11 cellular contexts compared by ENCODE assay signal in genomic region chr18:70621710-70622109, GRCh38.
DNase-seq lines count a peak whose midpoint lies in the region; ATAC-seq and TF ChIP-seq lines count a peak whose summit lies in the region.
"Had no signal": no experiment of that assay in that cellular context is flagged by ENCODE, and none has a peak within 500 bp of the region (broad histone marks: within the 10 kb centered on the region; RNA-seq: fewer than 3 reads in every experiment).

No MANE protein-coding gene starts in this region.

- H3K36me3 Mint-ChIP-seq in activated T-helper 2 cell treated with anti-CD3 and anti-CD28 coated beads, Interferon-gamma antibody, Interleukin-2, Interleukin-4, amounts not matched to agents 10 μg/mL and 5 μg/mL and 100 μg/mL, durations not matched to agents 14 hours and 24 hours and 36 hours (ENCODE audit: low read depth): no peaks in the 10 kb centered on the region
- H3K36me3 Mint-ChIP-seq in neural progenitor cell: no peaks in the 10 kb centered on the region

- H3K27ac ChIP-seq in OCI-LY3 (ENCODE audit: low read length): no peak overlapping the region
- no peak overlapping the region for H3K27ac ChIP-seq in neural progenitor cell
- H3K27ac ChIP-seq: uterus had no signal

- no peak overlapping the region for H3K9ac ChIP-seq in OCI-LY3 (ENCODE audit: low read length)
- no peak overlapping the region for H3K9ac ChIP-seq in neural progenitor cell

- no peak for TF ChIP-seq CTCF in OCI-LY3 (IDR thresholded peaks at IDR 0.05; ENCODE audit: low read depth, low read length)
- TF ChIP-seq CTCF in neural progenitor cell (IDR thresholded peaks at IDR 0.05): no peak

- intact Hi-C loops in activated T-helper 2 cell treated with anti-CD3 and anti-CD28 coated beads, Interferon-gamma antibody, Interleukin-2, Interleukin-4, amounts not matched to agents 10 μg/mL and 5 μg/mL and 100 μg/mL, durations not matched to agents 14 hours and 24 hours and 36 hours (cut with micrococcal nuclease): no loop called here

- ATAC-seq in GM19397 (IDR thresholded peaks at IDR 0.05; ENCODE audit: unreplicated experiment): no peak
- no peak for ATAC-seq in GM19467 (IDR thresholded peaks at IDR 0.05; ENCODE audit: unreplicated experiment)

- H3K27ac Mint-ChIP-seq in activated T-helper 2 cell treated with anti-CD3 and anti-CD28 coated beads, Interferon-gamma antibody, Interleukin-2, Interleukin-4, amounts not matched to agents 10 μg/mL and 5 μg/mL and 100 μg/mL, durations not matched to agents 14 hours and 24 hours and 36 hours: peak overlapping the region; percentile 50
- H3K27ac Mint-ChIP-seq in neural progenitor cell: no peak overlapping the region

- H3K4me3 Mint-ChIP-seq in activated T-helper 2 cell treated with anti-CD3 and anti-CD28 coated beads, Interferon-gamma antibody, Interleukin-2, Interleukin-4, amounts not matched to agents 10 μg/mL and 5 μg/mL and 100 μg/mL, durations not matched to agents 14 hours and 24 hours and 36 hours (ENCODE audit: low read depth): peak overlapping the region; percentile 65
- H3K4me3 Mint-ChIP-seq in neural progenitor cell: no peak overlapping the region

- H3K9me3 Mint-ChIP-seq in activated T-helper 2 cell treated with anti-CD3 and anti-CD28 coated beads, Interferon-gamma antibody, Interleukin-2, Interleukin-4, amounts not matched to agents 10 μg/mL and 5 μg/mL and 100 μg/mL, durations not matched to agents 14 hours and 24 hours and 36 hours: no peaks in the 10 kb centered on the region
- no peaks in the 10 kb centered on the region for H3K9me3 Mint-ChIP-seq in neural progenitor cell

- H3K79me2 ChIP-seq in OCI-LY3 (ENCODE audit: low read length) (no peaks in the 10 kb centered on the region), neural progenitor cell (ENCODE audit: low read depth) (no peaks in the 10 kb centered on the region)

- no peaks in the 10 kb centered on the region for H4K20me1 ChIP-seq in OCI-LY3 (ENCODE audit: insufficient read depth, low read length)
- no peaks in the 10 kb centered on the region for H4K20me1 ChIP-seq in neural progenitor cell (ENCODE audit: low read depth)

- peak overlapping the region; percentile 4; the same call in 1 of the 2 replicates for H3K4me2 ChIP-seq in OCI-LY3 (ENCODE audit: low read length)
- no peak overlapping the region for H3K4me2 ChIP-seq in neural progenitor cell

- DNase-seq in activated CD8-positive, alpha-beta memory T cell treated with anti-CD3 and anti-CD28 coated beads, Interleukin-2, amount 50 U/mL, for 4 hours: peak; percentile 17
- DNase-seq in activated CD8-positive, alpha-beta memory T cell treated with anti-CD3 and anti-CD28 coated beads for 24 hours: no peak
- DNase-seq in activated T-helper 2 cell treated with anti-CD3 and anti-CD28 coated beads, Interferon-gamma antibody, Interleukin-2, Interleukin-4, amounts not matched to agents 10 μg/mL and 5 μg/mL and 100 μg/mL, durations not matched to agents 14 hours and 24 hours and 36 hours (ENCODE audit: low spot score): no peak
- DNase-seq in neural progenitor cell (ENCODE audit: low spot score): no peak
- no peak for DNase-seq in stimulated activated CD4-positive, alpha-beta T cell treated with anti-CD3 and anti-CD28 coated beads, Interleukin-15, amount 100 ng/mL, for 24 hours
- DNase-seq: ACHN, DMS53, uterus had no signal

- H3K36me3 ChIP-seq in OCI-LY3 (replicated peaks; ENCODE audit: low read depth, low read length) (no peaks in the 10 kb centered on the region), neural progenitor cell (no peaks in the 10 kb centered on the region)
- H3K36me3 ChIP-seq: uterus had no signal

- no peaks in the 10 kb centered on the region for H3K27me3 ChIP-seq in OCI-LY3 (ENCODE audit: low read depth, low read length)
- no peaks in the 10 kb centered on the region for H3K27me3 ChIP-seq in neural progenitor cell
- H3K27me3 ChIP-seq: uterus had no signal

- no peak overlapping the region for H3K4me3 ChIP-seq in OCI-LY3 (ENCODE audit: low read length)
- H3K4me3 ChIP-seq in neural progenitor cell: no peak overlapping the region
- H3K4me3 ChIP-seq: uterus had no signal

- H2AFZ ChIP-seq in OCI-LY3 (ENCODE audit: low read depth, low read length) (peak overlapping the region; percentile 40), neural progenitor cell (replicated peaks) (peak overlapping the region; percentile 26)

- H3F3A ChIP-seq in neural progenitor cell (ENCODE audit: low read depth): no peaks in the 10 kb centered on the region

- no peaks in the 10 kb centered on the region for H3K9me3 ChIP-seq in OCI-LY3 (ENCODE audit: insufficient read depth, low read length)
- no peaks in the 10 kb centered on the region for H3K9me3 ChIP-seq in neural progenitor cell (ENCODE audit: low read depth)
- H3K9me3 ChIP-seq: uterus had no signal

- H3K4me1 ChIP-seq in OCI-LY3 (ENCODE audit: low read length) (no peaks in the 10 kb centered on the region), neural progenitor cell (no peaks in the 10 kb centered on the region)
- H3K4me1 ChIP-seq: uterus had no signal

- H3K27me3 Mint-ChIP-seq in activated T-helper 2 cell treated with anti-CD3 and anti-CD28 coated beads, Interferon-gamma antibody, Interleukin-2, Interleukin-4, amounts not matched to agents 10 μg/mL and 5 μg/mL and 100 μg/mL, durations not matched to agents 14 hours and 24 hours and 36 hours (ENCODE audit: low read depth): no peaks in the 10 kb centered on the region
- peaks cover 5% of the 10 kb centered on the region for H3K27me3 Mint-ChIP-seq in neural progenitor cell (ENCODE audit: insufficient read depth, low read depth)

- peaks cover 26% of the 10 kb centered on the region for H3K4me1 Mint-ChIP-seq in activated T-helper 2 cell treated with anti-CD3 and anti-CD28 coated beads, Interferon-gamma antibody, Interleukin-2, Interleukin-4, amounts not matched to agents 10 μg/mL and 5 μg/mL and 100 μg/mL, durations not matched to agents 14 hours and 24 hours and 36 hours (ENCODE audit: low read depth)
- H3K4me1 Mint-ChIP-seq in neural progenitor cell: no peaks in the 10 kb centered on the region
